Comparison of ENCODE assay signal across 8 cellular contexts in the genomic region with DNA sequence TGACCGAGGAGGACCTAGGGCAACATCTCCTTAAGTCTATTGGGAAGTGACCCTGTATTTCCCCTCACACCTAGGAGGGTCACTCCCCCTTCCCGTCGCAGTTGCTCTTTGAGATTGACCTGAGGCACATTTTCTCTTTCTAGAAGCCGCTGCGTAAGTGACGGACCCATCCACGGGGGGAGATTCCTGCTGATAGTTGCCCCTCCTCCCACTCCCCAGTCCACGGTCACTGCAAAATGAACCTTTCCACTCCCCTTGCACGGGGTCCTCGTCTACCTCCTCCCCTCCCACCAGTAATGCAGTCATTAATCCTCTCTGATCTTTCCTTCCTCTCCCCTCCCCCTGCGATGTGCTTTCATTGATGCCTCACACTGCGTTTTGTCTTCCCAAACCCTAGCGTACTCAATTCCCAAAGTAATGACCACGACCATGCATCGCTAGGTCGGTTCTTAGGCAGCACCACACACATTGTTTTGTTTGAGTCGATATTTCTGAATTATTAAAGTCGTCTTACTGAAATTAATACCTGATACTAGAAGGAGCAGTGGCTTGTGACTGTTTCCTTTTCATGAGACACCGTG.
A peak's percentile ranks its signal among the peaks of the same experiment; 100 is the strongest.
DNase-seq lines count a peak whose midpoint lies in the region; ATAC-seq lines count a peak whose summit lies in the region.

No MANE protein-coding gene starts in this region.

- peak; percentile 25 for DNase-seq in HuH-7.5 (ENCODE audit: low spot score)
- peak; percentile 88 for DNase-seq in SW480 (ENCODE audit: low spot score)
- peak; percentile 25 for DNase-seq in central memory CD4-positive, alpha-beta T cell
- peak; percentile 82 for DNase-seq in islet precursor cell
- DNase-seq in stimulated activated CD4-positive, alpha-beta T cell treated with anti-CD3 and anti-CD28 coated beads, Interleukin-15, amount 100 ng/mL, for 24 hours: peak; percentile 41
- no peak for DNase-seq in SKM-1 treated with dmso at 0.1 percent for 144 hours (lab: John Stamatoyannopoulos, UW; ENCODE audit: unreplicated experiment)

- peak overlapping the region; percentile 92 for H3K4me3 ChIP-seq in GM08714 (ENCODE audit: low read length)

- peak; percentile 41 for ATAC-seq in GM21723 (IDR thresholded peaks at IDR 0.05; ENCODE audit: unreplicated experiment)
